ENCODE assay signal across 8 cellular contexts in genomic region chr16:56632160-56632847, GRCh38. TPM values are rescaled to one million over a fixed set of nuclear protein-coding genes. Genes with fewer than 3 reads are reported as not detected.
DNase-seq lines count a peak whose midpoint lies in the region; ATAC-seq and TF ChIP-seq lines count a peak whose summit lies in the region.

TSS of gene MT1M (plus strand) at chr16:56632659. CDS start at chr16:56632732, 73 bp downstream.

- 0 to 1% methylated on average over 55 to 61 of the region's 61 CpGs for WGBS in heart right ventricle, 2 donors
- WGBS in trophoblast cell (ENCODE audit: extremely low coverage, insufficient coverage, insufficient read length) = no CpG with 5 or more reads among the region's 61 CpGs

- H3K4me2 ChIP-seq in trophoblast cell (ENCODE audit: low read length) = peak within 1 kb of the TSS; percentile 58

- H3K23ac ChIP-seq in trophoblast cell (ENCODE audit: low read length) = no peak within 1 kb of the TSS

- no peaks in the 10 kb centered on the region for H3K79me1 ChIP-seq in trophoblast cell (ENCODE audit: low read length)

- H3K79me2 ChIP-seq in trophoblast cell (ENCODE audit: control insufficient read depth, insufficient read depth, low read length, poor library complexity) = no peaks in the 10 kb centered on the region

- H3K27me3 ChIP-seq in heart right ventricle (peaks cover 3 to 66% (median 26%) of the 10 kb centered on the region in 7 donors), trophoblast cell (ENCODE audit: insufficient read depth, low read length) (peaks cover 64% of the 10 kb centered on the region)

- H2AFZ ChIP-seq in trophoblast cell (ENCODE audit: insufficient read depth, low read length, poor library complexity) = no peak within 1 kb of the TSS

- H3K18ac ChIP-seq in trophoblast cell (ENCODE audit: low read length) = no peak within 1 kb of the TSS

- peaks cover 53% of the 10 kb centered on the region for H3K27me3 Mint-ChIP-seq in activated T-helper 17 cell treated with anti-CD3 and anti-CD28 coated beads, Interleukin-2, amount 50 U/mL, for 72 hours

- H2BK5ac ChIP-seq in trophoblast cell (ENCODE audit: low read depth, low read length, poor library complexity) = no peak within 1 kb of the TSS

- H3K9me3 ChIP-seq in heart right ventricle (no peaks in the 10 kb centered on the region), trophoblast cell (ENCODE audit: insufficient read depth, low read depth, low read length) (peaks cover 7% of the 10 kb centered on the region)

- peak; percentile 22 for DNase-seq in EH (ENCODE audit: low read depth)
- DNase-seq in heart right ventricle = peak in 1 of 2 donors; percentile 78
- DNase-seq in trophoblast cell = no peak
- no peak for DNase-seq in stimulated activated CD4-positive, alpha-beta T cell treated with anti-CD3 and anti-CD28 coated beads, Interleukin-4, amount 100 ng/mL, for 24 hours
- no peak for DNase-seq in SKM-1 treated with dmso at 0.1 percent for 144 hours (lab: John Stamatoyannopoulos, UW; ENCODE audit: unreplicated experiment)
- no peak for DNase-seq in NCI-H187 (lab: John Stamatoyannopoulos, UW)

- TF ChIP-seq CTCF in heart right ventricle (IDR thresholded peaks at IDR 0.05) = no peak

- no peak within 1 kb of the TSS for H3K9ac ChIP-seq in trophoblast cell (ENCODE audit: low read length)

- no peak within 1 kb of the TSS for H2AK5ac ChIP-seq in trophoblast cell (ENCODE audit: low read length)

- intact Hi-C loops in heart right ventricle (cut with DNase I) = no loop called here

- H3K4me3 Mint-ChIP-seq in activated T-helper 17 cell treated with anti-CD3 and anti-CD28 coated beads, Interleukin-2, amount 50 U/mL, for 72 hours = peak within 1 kb of the TSS; percentile 64

- H4K91ac ChIP-seq in trophoblast cell (ENCODE audit: low read depth, low read length) = no peak within 1 kb of the TSS

- H4K12ac ChIP-seq in trophoblast cell (ENCODE audit: low read depth, low read length) = no peak within 1 kb of the TSS

- H3K27ac Mint-ChIP-seq in activated T-helper 17 cell treated with anti-CD3 and anti-CD28 coated beads, Interleukin-2, amount 50 U/mL, for 72 hours = no peak within 1 kb of the TSS

- no peak within 1 kb of the TSS for H3K4ac ChIP-seq in trophoblast cell (ENCODE audit: low read depth, low read length)

- no peak for ATAC-seq in activated T-helper 17 cell treated with anti-CD3 and anti-CD28 coated beads, Interleukin-2, amount 50 U/mL, for 72 hours (replicated peaks)
- ATAC-seq in heart right ventricle (peak; percentile 77 to 92 (median 86)), GM19395 (IDR thresholded peaks at IDR 0.05; ENCODE audit: unreplicated experiment) (no peak)

- H3K4me1 ChIP-seq in heart right ventricle (peaks cover 0 to 32% (median 17%) of the 10 kb centered on the region in 9 donors), trophoblast cell (ENCODE audit: control insufficient read depth in 1 of 2, insufficient read depth in 2 of 2, low read length in 2 of 2) (peaks cover 3 to 11% of the 10 kb centered on the region in 2 experiments)

- H3K27ac ChIP-seq in heart right ventricle (peak within 1 kb of the TSS; percentile 43 to 82 (median 76)), trophoblast cell (ENCODE audit: low read depth, low read length) (no peak within 1 kb of the TSS)

- no peaks in the 10 kb centered on the region for H3K9me3 Mint-ChIP-seq in activated T-helper 17 cell treated with anti-CD3 and anti-CD28 coated beads, Interleukin-2, amount 50 U/mL, for 72 hours

- H2BK12ac ChIP-seq in trophoblast cell (ENCODE audit: low read length) = no peak within 1 kb of the TSS

- H2BK120ac ChIP-seq in trophoblast cell (ENCODE audit: insufficient read depth, low read length, poor library complexity) = no peak within 1 kb of the TSS

- H3K4me3 ChIP-seq in heart right ventricle (peak within 1 kb of the TSS; percentile 27 to 72 (median 64)), trophoblast cell (ENCODE audit: low read depth, low read length) (peak within 1 kb of the TSS; percentile 57)

- H4K8ac ChIP-seq in trophoblast cell (ENCODE audit: low read depth, low read length) = no peak within 1 kb of the TSS

- H3K14ac ChIP-seq in trophoblast cell (ENCODE audit: low read length) = no peak within 1 kb of the TSS

- H3K36me3 ChIP-seq in heart right ventricle (no peaks in the 10 kb centered on the region), trophoblast cell (ENCODE audit: control insufficient read depth in 1 of 2, insufficient read depth in 2 of 2, low read length in 2 of 2) (no peaks in the 10 kb centered on the region)

- peaks cover 9% of the 10 kb centered on the region for H3K4me1 Mint-ChIP-seq in activated T-helper 17 cell treated with anti-CD3 and anti-CD28 coated beads, Interleukin-2, amount 50 U/mL, for 72 hours

- H3K36me3 Mint-ChIP-seq in activated T-helper 17 cell treated with anti-CD3 and anti-CD28 coated beads, Interleukin-2, amount 50 U/mL, for 72 hours (ENCODE audit: low read depth) = no peaks in the 10 kb centered on the region

RNA-seq across cellular contexts. Expression of gene MT1M, which starts in this region (rescaled TPM):
- total RNA-seq in activated T-helper 17 cell treated with anti-CD3 and anti-CD28 coated beads, Interleukin-2, amount 50 U/mL, for 72 hours = not detected
- 10 to 100 TPM in 1 of 10 donors, 1 to 10 TPM in 5, under 1 TPM in 4; 0.75 to 24.3 (median 1.7) TPM for total RNA-seq in heart right ventricle
- 10 to 100 TPM; 11.9 to 25.4 TPM for polyA plus RNA-seq in heart right ventricle
- polyA plus RNA-seq in trophoblast cell (2013) = 0.70 and 1.2 TPM in 2 replicates

Comparison
In these comparisons a context has a peak if more than half of its experiments do, and no peak if none do; other contexts are left out.
1. ATAC-seq: peak in heart right ventricle (8 of 8); none in activated T-helper 17 cell treated with anti-CD3 and anti-CD28 coated beads, Interleukin-2, amount 50 U/mL, for 72 hours (single experiment) and GM19395 (single experiment).